In the genomic region with DNA sequence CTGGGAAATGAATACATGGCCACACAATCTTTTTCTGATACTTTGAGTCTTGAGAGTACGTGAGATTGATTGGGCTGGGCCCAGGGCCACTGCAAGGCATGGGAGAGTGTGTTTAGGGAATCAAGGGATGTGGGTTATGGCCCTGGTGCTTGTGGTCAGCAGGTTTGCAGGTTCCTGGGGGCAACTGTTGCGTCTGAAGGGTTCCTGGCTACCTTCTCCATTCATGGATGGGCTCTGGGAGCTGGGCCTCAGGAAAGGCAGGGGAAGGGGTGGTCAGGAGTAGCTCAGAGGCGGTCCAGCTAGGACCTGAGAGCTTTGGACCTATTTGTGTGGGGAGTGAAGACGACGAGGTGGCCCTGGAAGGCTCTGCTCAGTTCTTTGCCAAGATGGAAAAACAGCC, we compare ENCODE assay signal across 1 cellular context.
TF ChIP-seq lines count a peak whose summit lies in the region.

No MANE protein-coding gene starts in this region.

TF ChIP-seq in K562, 482 proteins besides CTCF, POLR2A, EP300 and RAD21:
- TF ChIP-seq RHOXF2B (CRISPR knock-in tag; conservative IDR thresholded peaks at IDR 0.05) (no peak), TAF1 (IDR thresholded peaks at IDR 0.05; ENCODE audit: control insufficient read depth, extremely low read depth, insufficient read depth, low read length, severe bottlenecking) (no peak), ZBTB7A (IDR thresholded peaks at IDR 0.05; ENCODE audit: borderline replicate concordance, control insufficient read depth, low read depth, low read length) (no peak), NONO (IDR thresholded peaks at IDR 0.05; ENCODE audit: low read depth in 2 of 2, low read length in 1 of 2) (no peak), TEAD4 (IDR thresholded peaks at IDR 0.05; ENCODE audit: low read length) (no peak), TEAD4 (CRISPR knock-in tag; IDR thresholded peaks at IDR 0.05; ENCODE audit: borderline replicate concordance) (no peak), PRMT5 (CRISPR knock-in tag; IDR thresholded peaks at IDR 0.05) (no peak), NCOA1 (IDR thresholded peaks at IDR 0.05; ENCODE audit: low read depth) (no peak), NUFIP1 (IDR thresholded peaks at IDR 0.05; ENCODE audit: partially characterized antibody) (no peak), ZNF324 (CRISPR knock-in tag; IDR thresholded peaks at IDR 0.05) (no peak), RBFOX2 (IDR thresholded peaks at IDR 0.05; ENCODE audit: low read depth, low read length) (no peak), SIN3A (IDR thresholded peaks at IDR 0.05; ENCODE audit: borderline replicate concordance in 2 of 2, control insufficient read depth in 1 of 2, low read depth in 2 of 2, low read length in 2 of 2) (no peak)
- TF ChIP-seq, protein P1, sequence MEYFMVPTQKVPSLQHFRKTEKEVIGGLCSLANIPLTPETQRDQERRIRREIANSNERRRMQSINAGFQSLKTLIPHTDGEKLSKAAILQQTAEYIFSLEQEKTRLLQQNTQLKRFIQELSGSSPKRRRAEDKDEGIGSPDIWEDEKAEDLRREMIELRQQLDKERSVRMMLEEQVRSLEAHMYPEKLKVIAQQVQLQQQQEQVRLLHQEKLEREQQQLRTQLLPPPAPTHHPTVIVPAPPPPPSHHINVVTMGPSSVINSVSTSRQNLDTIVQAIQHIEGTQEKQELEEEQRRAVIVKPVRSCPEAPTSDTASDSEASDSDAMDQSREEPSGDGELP (CRISPR knock-in tag; IDR thresholded peaks at IDR 0.05; ENCODE audit: borderline replicate concordance): no peak
- TF ChIP-seq, protein P2, sequence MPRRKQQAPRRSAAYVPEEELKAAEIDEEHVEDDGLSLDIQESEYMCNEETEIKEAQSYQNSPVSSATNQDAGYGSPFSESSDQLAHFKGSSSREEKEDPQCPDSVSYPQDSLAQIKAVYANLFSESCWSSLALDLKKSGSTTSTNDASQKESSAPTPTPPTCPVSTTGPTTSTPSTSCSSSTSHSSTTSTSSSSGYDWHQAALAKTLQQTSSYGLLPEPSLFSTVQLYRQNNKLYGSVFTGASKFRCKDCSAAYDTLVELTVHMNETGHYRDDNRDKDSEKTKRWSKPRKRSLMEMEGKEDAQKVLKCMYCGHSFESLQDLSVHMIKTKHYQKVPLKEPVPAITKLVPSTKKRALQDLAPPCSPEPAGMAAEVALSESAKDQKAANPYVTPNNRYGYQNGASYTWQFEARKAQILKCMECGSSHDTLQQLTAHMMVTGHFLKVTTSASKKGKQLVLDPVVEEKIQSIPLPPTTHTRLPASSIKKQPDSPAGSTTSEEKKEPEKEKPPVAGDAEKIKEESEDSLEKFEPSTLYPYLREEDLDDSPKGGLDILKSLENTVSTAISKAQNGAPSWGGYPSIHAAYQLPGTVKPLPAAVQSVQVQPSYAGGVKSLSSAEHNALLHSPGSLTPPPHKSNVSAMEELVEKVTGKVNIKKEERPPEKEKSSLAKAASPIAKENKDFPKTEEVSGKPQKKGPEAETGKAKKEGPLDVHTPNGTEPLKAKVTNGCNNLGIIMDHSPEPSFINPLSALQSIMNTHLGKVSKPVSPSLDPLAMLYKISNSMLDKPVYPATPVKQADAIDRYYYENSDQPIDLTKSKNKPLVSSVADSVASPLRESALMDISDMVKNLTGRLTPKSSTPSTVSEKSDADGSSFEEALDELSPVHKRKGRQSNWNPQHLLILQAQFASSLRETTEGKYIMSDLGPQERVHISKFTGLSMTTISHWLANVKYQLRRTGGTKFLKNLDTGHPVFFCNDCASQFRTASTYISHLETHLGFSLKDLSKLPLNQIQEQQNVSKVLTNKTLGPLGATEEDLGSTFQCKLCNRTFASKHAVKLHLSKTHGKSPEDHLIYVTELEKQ (CRISPR knock-in tag; IDR thresholded peaks at IDR 0.05): no peak
- TF ChIP-seq, protein P3, sequence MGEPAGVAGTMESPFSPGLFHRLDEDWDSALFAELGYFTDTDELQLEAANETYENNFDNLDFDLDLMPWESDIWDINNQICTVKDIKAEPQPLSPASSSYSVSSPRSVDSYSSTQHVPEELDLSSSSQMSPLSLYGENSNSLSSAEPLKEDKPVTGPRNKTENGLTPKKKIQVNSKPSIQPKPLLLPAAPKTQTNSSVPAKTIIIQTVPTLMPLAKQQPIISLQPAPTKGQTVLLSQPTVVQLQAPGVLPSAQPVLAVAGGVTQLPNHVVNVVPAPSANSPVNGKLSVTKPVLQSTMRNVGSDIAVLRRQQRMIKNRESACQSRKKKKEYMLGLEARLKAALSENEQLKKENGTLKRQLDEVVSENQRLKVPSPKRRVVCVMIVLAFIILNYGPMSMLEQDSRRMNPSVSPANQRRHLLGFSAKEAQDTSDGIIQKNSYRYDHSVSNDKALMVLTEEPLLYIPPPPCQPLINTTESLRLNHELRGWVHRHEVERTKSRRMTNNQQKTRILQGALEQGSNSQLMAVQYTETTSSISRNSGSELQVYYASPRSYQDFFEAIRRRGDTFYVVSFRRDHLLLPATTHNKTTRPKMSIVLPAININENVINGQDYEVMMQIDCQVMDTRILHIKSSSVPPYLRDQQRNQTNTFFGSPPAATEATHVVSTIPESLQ (CRISPR knock-in tag; IDR thresholded peaks at IDR 0.05): no peak
- TF ChIP-seq, protein P4, sequence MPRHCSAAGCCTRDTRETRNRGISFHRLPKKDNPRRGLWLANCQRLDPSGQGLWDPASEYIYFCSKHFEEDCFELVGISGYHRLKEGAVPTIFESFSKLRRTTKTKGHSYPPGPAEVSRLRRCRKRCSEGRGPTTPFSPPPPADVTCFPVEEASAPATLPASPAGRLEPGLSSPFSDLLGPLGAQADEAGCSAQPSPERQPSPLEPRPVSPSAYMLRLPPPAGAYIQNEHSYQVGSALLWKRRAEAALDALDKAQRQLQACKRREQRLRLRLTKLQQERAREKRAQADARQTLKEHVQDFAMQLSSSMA (CRISPR knock-in tag; IDR thresholded peaks at IDR 0.05): no peak
- TF ChIP-seq, protein P5, sequence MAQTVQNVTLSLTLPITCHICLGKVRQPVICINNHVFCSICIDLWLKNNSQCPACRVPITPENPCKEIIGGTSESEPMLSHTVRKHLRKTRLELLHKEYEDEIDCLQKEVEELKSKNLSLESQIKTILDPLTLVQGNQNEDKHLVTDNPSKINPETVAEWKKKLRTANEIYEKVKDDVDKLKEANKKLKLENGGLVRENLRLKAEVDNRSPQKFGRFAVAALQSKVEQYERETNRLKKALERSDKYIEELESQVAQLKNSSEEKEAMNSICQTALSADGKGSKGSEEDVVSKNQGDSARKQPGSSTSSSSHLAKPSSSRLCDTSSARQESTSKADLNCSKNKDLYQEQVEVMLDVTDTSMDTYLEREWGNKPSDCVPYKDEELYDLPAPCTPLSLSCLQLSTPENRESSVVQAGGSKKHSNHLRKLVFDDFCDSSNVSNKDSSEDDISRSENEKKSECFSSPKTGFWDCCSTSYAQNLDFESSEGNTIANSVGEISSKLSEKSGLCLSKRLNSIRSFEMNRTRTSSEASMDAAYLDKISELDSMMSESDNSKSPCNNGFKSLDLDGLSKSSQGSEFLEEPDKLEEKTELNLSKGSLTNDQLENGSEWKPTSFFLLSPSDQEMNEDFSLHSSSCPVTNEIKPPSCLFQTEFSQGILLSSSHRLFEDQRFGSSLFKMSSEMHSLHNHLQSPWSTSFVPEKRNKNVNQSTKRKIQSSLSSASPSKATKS (CRISPR knock-in tag; IDR thresholded peaks at IDR 0.05): no peak
- TF ChIP-seq, protein P6, sequence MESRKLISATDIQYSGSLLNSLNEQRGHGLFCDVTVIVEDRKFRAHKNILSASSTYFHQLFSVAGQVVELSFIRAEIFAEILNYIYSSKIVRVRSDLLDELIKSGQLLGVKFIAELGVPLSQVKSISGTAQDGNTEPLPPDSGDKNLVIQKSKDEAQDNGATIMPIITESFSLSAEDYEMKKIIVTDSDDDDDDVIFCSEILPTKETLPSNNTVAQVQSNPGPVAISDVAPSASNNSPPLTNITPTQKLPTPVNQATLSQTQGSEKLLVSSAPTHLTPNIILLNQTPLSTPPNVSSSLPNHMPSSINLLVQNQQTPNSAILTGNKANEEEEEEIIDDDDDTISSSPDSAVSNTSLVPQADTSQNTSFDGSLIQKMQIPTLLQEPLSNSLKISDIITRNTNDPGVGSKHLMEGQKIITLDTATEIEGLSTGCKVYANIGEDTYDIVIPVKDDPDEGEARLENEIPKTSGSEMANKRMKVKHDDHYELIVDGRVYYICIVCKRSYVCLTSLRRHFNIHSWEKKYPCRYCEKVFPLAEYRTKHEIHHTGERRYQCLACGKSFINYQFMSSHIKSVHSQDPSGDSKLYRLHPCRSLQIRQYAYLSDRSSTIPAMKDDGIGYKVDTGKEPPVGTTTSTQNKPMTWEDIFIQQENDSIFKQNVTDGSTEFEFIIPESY (CRISPR knock-in tag; IDR thresholded peaks at IDR 0.05): no peak
TF ChIP-seq in K562: peak in this region for 0.
